Comparison of ENCODE assay signal across 8 cellular contexts in genomic region chr9:63296848-63297247, GRCh38.
DNase-seq lines count a peak whose midpoint lies in the region; ATAC-seq, FAIRE-seq and TF ChIP-seq lines count a peak whose summit lies in the region.
"Not testable (repeated sequence)": the region's sequence is repeated elsewhere in the genome, so short reads cannot be mapped to it uniquely, and the experiment has no call there.

No MANE protein-coding gene starts in this region.

- FAIRE-seq in HepG2 (lab: Jason Lieb, UNC): not testable (repeated sequence)

- CTCF ChIA-PET in HepG2 (lab: Yijun Ruan, JAX; ENCODE audit: low intra/inter-chr PET ratio, low total read pairs): not testable (repeated sequence)

- TF ChIP-seq CTCF in WERI-Rb-1 (IDR thresholded peaks at IDR 0.05; ENCODE audit: low read depth, low read length); HepG2 (CRISPR knock-in tag; IDR thresholded peaks at IDR 0.05); osteocyte (IDR thresholded peaks at IDR 0.05); upper lobe of right lung (IDR thresholded peaks at IDR 0.05): not testable (repeated sequence)

- intact Hi-C loops in Right ventricle myocardium inferior (cut with DNase I); left ventricle myocardium superior (cut with micrococcal nuclease); HepG2 (cut with micrococcal nuclease; ENCODE audit: unreplicated experiment); upper lobe of right lung (cut with DNase I): not testable (repeated sequence)

- H3K27ac Mint-ChIP-seq in osteocyte (ENCODE audit: unreplicated experiment): not testable (repeated sequence)

- not testable (repeated sequence) for ATAC-seq in Right ventricle myocardium inferior, left ventricle myocardium superior, HepG2, upper lobe of right lung

- H3K27me3 Mint-ChIP-seq in osteocyte (ENCODE audit: unreplicated experiment): not testable (repeated sequence)

- not testable (repeated sequence) for TF ChIP-seq RAD21 in HepG2 (CRISPR knock-in tag; IDR thresholded peaks at IDR 0.05)

- not testable (repeated sequence) for H3K4me3 Mint-ChIP-seq in osteocyte (ENCODE audit: unreplicated experiment)

- not testable (repeated sequence) for H3K4me1 ChIP-seq in ES-I3 (ENCODE audit: insufficient read depth, low read length); HepG2 (ENCODE audit: insufficient read depth, low read length); upper lobe of right lung

- not testable (repeated sequence) for TF ChIP-seq EP300 in HepG2 (IDR thresholded peaks at IDR 0.05; ENCODE audit: low read depth in 2 of 2, low read length in 2 of 2); HepG2 (CRISPR knock-in tag; IDR thresholded peaks at IDR 0.05; ENCODE audit: borderline replicate concordance)

- H3K79me2 ChIP-seq in HepG2 (ENCODE audit: insufficient read depth, low read length): not testable (repeated sequence)

- H3K36me3 Mint-ChIP-seq in osteocyte (ENCODE audit: unreplicated experiment): not testable (repeated sequence)

- H3K27me3 ChIP-seq in WERI-Rb-1 (ENCODE audit: insufficient read depth, low read depth, severe bottlenecking); HepG2 (ENCODE audit: control insufficient read depth in 1 of 2, insufficient read depth in 2 of 2, low read length in 2 of 2); upper lobe of right lung: not testable (repeated sequence)

- not testable (repeated sequence) for TF ChIP-seq POLR2A in HepG2 (IDR thresholded peaks at IDR 0.05; ENCODE audit: insufficient read depth in 1 of 2, low read depth in 2 of 2, low read length in 2 of 2)

- H3K27ac ChIP-seq in WERI-Rb-1; HepG2 (ENCODE audit: extremely low read length, insufficient read depth, low read length); upper lobe of right lung: not testable (repeated sequence)

- not testable (repeated sequence) for BruUV-seq in HepG2 (replicated peaks; lab: Mats Ljungman, UMichigan)

- not testable (repeated sequence) for H2AFZ ChIP-seq in HepG2 (ENCODE audit: low read length)

- POLR2A ChIA-PET in HepG2 (lab: Yijun Ruan, JAX): not testable (repeated sequence)

- H3K36me3 ChIP-seq in ES-I3 (ENCODE audit: insufficient read depth, low read length); WERI-Rb-1; HepG2 (replicated peaks in 1 of 2; ENCODE audit: control insufficient read depth in 1 of 2, insufficient read depth in 2 of 2, low read length in 2 of 2); upper lobe of right lung: not testable (repeated sequence)

- H3K4me3 ChIP-seq in WERI-Rb-1 (ENCODE audit: low read depth, low read length); HepG2 (replicated peaks in 1 of 3; ENCODE audit: insufficient read depth in 1 of 3, low read depth in 2 of 3, low read length in 3 of 3); upper lobe of right lung: not testable (repeated sequence)

- DNase-seq in WERI-Rb-1 (peak; percentile 1), Right ventricle myocardium inferior (ENCODE audit: missing footprints) (peak; percentile 9), left ventricle myocardium superior (peak; percentile 7), osteocyte (ENCODE audit: extremely low spot score, unreplicated experiment) (peak; percentile 65), upper lobe of right lung (peak; percentile 32)
- peak; percentile 5 for DNase-seq in activated effector memory CD4-positive, alpha-beta T cell treated with anti-CD3 and anti-CD28 coated beads, Interleukin-2, amount 50 U/mL, for 16 hours
- not testable (repeated sequence) for DNase-seq in HepG2 (ENCODE audit: low spot score)

- not testable (repeated sequence) for H3K9me3 ChIP-seq in ES-I3 (ENCODE audit: control insufficient read depth, insufficient read depth, low read length); WERI-Rb-1 (ENCODE audit: severe bottlenecking); HepG2 (ENCODE audit: low read length); upper lobe of right lung

- H3K9me3 Mint-ChIP-seq in osteocyte (ENCODE audit: unreplicated experiment): not testable (repeated sequence)

- WGBS in HepG2 (ENCODE audit: low lambda C conversion rate): 21% methylated on average over 4 of the region's 14 CpGs

- in situ Hi-C loops in HepG2 (cut with HindIII; ENCODE audit: extremely low pct_ligation_motif_present, low pct_unique_long_range_greater_than_20kb): not testable (repeated sequence)

- not testable (repeated sequence) for H3K4me1 Mint-ChIP-seq in osteocyte (ENCODE audit: unreplicated experiment)

- H3K4me2 ChIP-seq in HepG2 (ENCODE audit: low read depth, low read length): not testable (repeated sequence)

- peak overlapping the region; percentile 15; the same call in 1 of the 2 replicates for H3K9ac ChIP-seq in ES-I3 (ENCODE audit: low read depth, low read length)
- H3K9ac ChIP-seq in HepG2 (ENCODE audit: insufficient read depth, low read depth, low read length): not testable (repeated sequence)

- H4K20me1 ChIP-seq in HepG2 (ENCODE audit: insufficient read depth, low read length): not testable (repeated sequence)

TF ChIP-seq in HepG2, 621 proteins besides CTCF, POLR2A, EP300 and RAD21:
- peak; percentile 39; the same call in 1 of the 2 replicates for TF ChIP-seq NFYB (CRISPR knock-in tag; IDR thresholded peaks at IDR 0.05)
